In the genomic region with DNA sequence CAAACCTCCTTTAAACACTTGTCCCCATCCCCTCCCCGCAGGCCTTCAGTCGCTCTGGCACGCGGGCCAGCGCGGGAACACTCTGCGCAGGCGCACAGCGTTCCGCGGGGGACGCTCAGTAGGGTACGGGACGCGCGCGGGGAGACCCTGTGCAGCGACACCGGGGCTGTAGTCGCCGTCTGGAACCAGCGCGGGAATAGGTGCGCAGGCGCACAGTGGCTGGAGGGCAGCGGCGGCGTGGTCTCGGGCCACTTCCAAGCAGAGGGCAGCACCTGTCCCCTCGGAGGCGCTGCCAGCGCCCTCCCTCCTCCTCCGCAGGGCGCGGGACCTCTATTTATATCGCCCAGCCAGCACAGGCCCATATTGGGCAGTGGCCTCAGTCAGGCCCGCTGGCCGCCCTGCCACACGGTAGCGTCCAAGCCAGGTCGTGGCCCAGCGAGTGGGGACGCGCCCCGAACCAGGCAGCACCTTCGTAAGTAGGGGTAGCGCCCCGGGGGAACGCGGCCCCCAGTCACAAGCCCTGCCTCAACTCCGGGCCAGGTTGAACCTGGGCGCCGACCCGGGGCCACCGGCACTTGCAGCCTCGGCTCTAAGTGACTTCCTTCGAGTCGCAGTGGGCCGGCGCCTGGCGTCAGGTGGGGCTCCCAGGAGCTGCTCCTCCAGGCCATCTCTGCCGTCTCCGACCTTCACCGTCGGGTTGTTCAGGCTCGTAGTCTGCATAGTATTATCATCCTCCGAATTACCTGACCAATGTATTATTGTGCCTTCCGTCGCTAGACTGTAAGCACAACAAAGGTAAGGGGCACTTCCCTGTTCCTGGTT, we compare ENCODE assay signal across 8 cellular contexts. TPM values are rescaled to one million over a fixed set of nuclear protein-coding genes. Genes with fewer than 3 reads are reported as not detected.
DNase-seq lines count a peak whose midpoint lies in the region; ATAC-seq and TF ChIP-seq lines count a peak whose summit lies in the region.

A gene with protein sequence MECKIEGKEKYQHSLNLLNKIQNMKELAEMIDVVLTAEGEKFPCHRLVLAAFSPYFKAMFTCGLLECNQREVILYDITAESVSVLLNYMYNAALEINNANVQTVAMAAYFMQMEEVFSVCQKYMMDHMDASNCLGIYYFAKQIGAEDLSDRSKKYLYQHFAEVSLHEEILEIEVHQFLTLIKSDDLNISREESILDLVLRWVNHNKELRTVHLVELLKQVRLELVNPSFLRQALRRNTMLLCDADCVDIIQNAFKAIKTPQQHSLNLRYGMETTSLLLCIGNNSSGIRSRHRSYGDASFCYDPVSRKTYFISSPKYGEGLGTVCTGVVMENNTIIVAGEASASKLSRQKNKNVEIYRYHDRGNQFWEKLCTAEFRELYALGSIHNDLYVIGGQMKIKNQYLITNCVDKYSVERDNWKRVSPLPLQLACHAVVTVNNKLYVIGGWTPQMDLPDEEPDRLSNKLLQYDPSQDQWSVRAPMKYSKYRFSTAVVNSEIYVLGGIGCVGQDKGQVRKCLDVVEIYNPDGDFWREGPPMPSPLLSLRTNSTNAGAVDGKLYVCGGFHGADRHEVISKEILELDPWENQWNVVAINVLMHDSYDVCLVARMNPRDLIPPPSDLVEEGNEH (plus strand): TSS at position 118 of the 822 bp plus-strand sequence. CDS start 7,830 bp downstream, outside the sequence.

- H3K79me2 ChIP-seq in PC-3 (ENCODE audit: low read length): no peaks in the 10 kb centered on the region

- no peaks in the 10 kb centered on the region for H3K9me2 ChIP-seq in PC-3 (replicated peaks; ENCODE audit: low read length)

- no peak within 1 kb of the TSS for H3K27ac ChIP-seq in PC-3 (ENCODE audit: low read length)

- CTCF ChIA-PET in PC-3 (lab: Charles Lee): no interaction called here

- H2AFZ ChIP-seq in PC-3 (ENCODE audit: low read length): peak within 1 kb of the TSS; percentile 85

- H3K9me3 ChIP-seq in PC-3 (ENCODE audit: low read length): no peaks in the 10 kb centered on the region

- BruUV-seq in PC-3 (replicated peaks; lab: Mats Ljungman, UMichigan): no TSS peak

- no peaks in the 10 kb centered on the region for H3K36me3 ChIP-seq in PC-3 (ENCODE audit: low read depth, low read length)

- POLR2A ChIA-PET in PC-3 (lab: Charles Lee; ENCODE audit: unreplicated experiment): no interaction called here

- TF ChIP-seq CTCF in PC-3 (conservative IDR thresholded peaks at IDR 0.05; ENCODE audit: low read depth, low read length): no peak
- no peak for TF ChIP-seq CTCF in foreskin fibroblast (IDR thresholded peaks at IDR 0.05; ENCODE audit: low read depth, low read length)

- peak; percentile 18; the same call in 1 of the 2 replicates for ATAC-seq in PC-3

- no peaks in the 10 kb centered on the region for H4K20me1 ChIP-seq in PC-3 (ENCODE audit: low read length)

- H3K4me1 ChIP-seq in PC-3 (ENCODE audit: insufficient read depth, low read length): no peaks in the 10 kb centered on the region

- DNase-seq in Ammon's horn (ENCODE audit: low spot score): peak; percentile 37
- DNase-seq in PC-3: no peak
- no peak for DNase-seq in foreskin fibroblast
- DNase-seq in nucleus accumbens (lab: John Stamatoyannopoulos, UW): peak in 30 of 56 donors; percentile 10 to 65 (median 30)
- no peak for DNase-seq in NCI-H1694 treated with DMSO at 0.1 percent for 48 hours (lab: John Stamatoyannopoulos, UW)
- no peak for DNase-seq in NCI-H82 (lab: John Stamatoyannopoulos, UW)
- no peak for DNase-seq in SW480 (ENCODE audit: low spot score)
- DNase-seq in NCI-H2081 (lab: John Stamatoyannopoulos, UW): no peak

- H3F3A ChIP-seq in PC-3 (ENCODE audit: low read length, unreplicated experiment): no peaks in the 10 kb centered on the region

- H3K4me3 ChIP-seq in PC-3 (ENCODE audit: low read length): peak within 1 kb of the TSS; percentile 63
- H3K4me3 ChIP-seq in foreskin fibroblast (ENCODE audit: low read depth in 1 of 2, low read length in 2 of 2): peak within 1 kb of the TSS; percentile 24 to 42

- no peaks in the 10 kb centered on the region for H3K27me3 ChIP-seq in PC-3 (ENCODE audit: low read length)

- H3K4me2 ChIP-seq in PC-3 (ENCODE audit: low read length): peak within 1 kb of the TSS; percentile 84

- no peak within 1 kb of the TSS for H3K9ac ChIP-seq in PC-3 (ENCODE audit: low read length)

- intact Hi-C loops in PC-3 (cut with micrococcal nuclease): no loop called here

RNA-seq across cellular contexts. Expression of the gene that starts here (rescaled TPM):
- total RNA-seq in PC-3 (2014; rRNA removed): not detected in 2 replicates

Comparison
In these comparisons a context has a peak if more than half of its experiments do, and no peak if none do; other contexts are left out.
1. Peak in ATAC-seq, H3K4me3 ChIP-seq and H3K4me2 ChIP-seq in PC-3; RNA of the gene not detected or under 1 TPM.
2. DNase-seq: peak in Ammon's horn (single experiment) and nucleus accumbens (30 of 56); none in PC-3 (single experiment), foreskin fibroblast (0 of 2), NCI-H1694 treated with DMSO at 0.1 percent for 48 hours (single experiment), NCI-H82 (single experiment), SW480 (single experiment) and NCI-H2081 (0 of 2).